Comparison of ENCODE assay signal across 26 cellular contexts in the genomic region with DNA sequence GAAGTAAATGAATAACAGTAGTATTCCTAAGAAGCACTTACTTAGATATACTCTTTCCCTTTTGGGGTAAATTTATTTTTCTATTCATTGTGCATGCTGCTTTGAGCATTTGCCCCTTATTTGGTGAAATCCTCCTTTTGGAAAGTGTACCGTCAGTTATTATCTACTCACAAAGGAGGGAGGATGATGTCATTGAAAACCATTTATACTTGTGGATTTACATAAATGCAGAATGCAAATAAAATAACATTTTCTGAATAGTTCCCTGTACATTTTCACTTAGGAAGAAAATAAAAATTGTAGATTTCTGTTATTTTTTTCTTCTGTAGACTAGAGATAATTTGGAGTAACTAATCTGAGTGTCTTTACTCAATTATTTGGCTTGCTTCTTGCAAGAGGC.
"Had no signal": no experiment of that assay in that cellular context is flagged by ENCODE, and none has a peak within 500 bp of the region (broad histone marks: within the 10 kb centered on the region; RNA-seq: fewer than 3 reads in every experiment).

No MANE protein-coding gene starts in this region.

- H3K36me3 ChIP-seq: brain microvascular endothelial cell had no signal

- H3K27ac ChIP-seq: brain microvascular endothelial cell, coronary artery, dorsolateral prefrontal cortex had no signal

- H3K36me3 Mint-ChIP-seq: activated naive CD8-positive, alpha-beta T cell had no signal

- H3K4me3 Mint-ChIP-seq: activated CD4-positive, alpha-beta memory T cell treated with anti-CD3 and anti-CD28 coated beads, Interleukin-2, amount 10 ng/mL, durations not matched to agents 7 days and 5 days; activated CD4-positive, alpha-beta T cell treated with anti-CD3 and anti-CD28 coated beads for 36 hours; activated CD4-positive, alpha-beta T cell treated with anti-CD3 and anti-CD28 coated beads, Interleukin-2, amount 10 ng/mL, durations not matched to agents 24 days and 14 days; activated naive CD8-positive, alpha-beta T cell; activated T-cell treated with anti-CD3 and anti-CD28 coated beads, Interleukin-2, amount 50 U/mL, for 4 hours; activated T-helper 17 cell treated with anti-CD3 and anti-CD28 coated beads, Interleukin-2, amount 50 U/mL, for 72 hours; central memory CD8-positive, alpha-beta T cell; dendritic cell treated with granulocyte-macrophage colony-stimulating factor and Interleukin-4, amounts not matched to agents 40 ng/mL and 50 ng/mL, for 4 days; endodermal cell had no signal

- ATAC-seq: activated CD4-positive, alpha-beta T cell treated with anti-CD3 and anti-CD28 coated beads for 36 hours; activated T-cell treated with anti-CD3 and anti-CD28 coated beads, Interleukin-2, amount 50 U/mL, for 4 hours; activated T-helper 17 cell treated with anti-CD3 and anti-CD28 coated beads, Interleukin-2, amount 50 U/mL, for 72 hours; esophagus mucosa had no signal

- DNase-seq: activated CD4-positive, alpha-beta memory T cell treated with anti-CD3 and anti-CD28 coated beads, Interleukin-2, amount 10 ng/mL, durations not matched to agents 7 days and 5 days; activated CD4-positive, alpha-beta T cell treated with anti-CD3 and anti-CD28 coated beads for 36 hours; activated CD4-positive, alpha-beta T cell treated with anti-CD3 and anti-CD28 coated beads, Interleukin-2, amount 10 ng/mL, durations not matched to agents 24 days and 14 days; activated CD4-positive, alpha-beta T cell treated with anti-CD3 and anti-CD28 coated beads, Interleukin-2, amount 50 U/mL, for 4 hours; activated CD4-positive, CD25-positive, alpha-beta regulatory T cell; activated CD4-positive, CD25-positive, alpha-beta regulatory T cell treated with anti-CD3 and anti-CD28 coated beads, Interleukin-2, amount 50 U/mL, for 72 hours; activated effector memory CD4-positive, alpha-beta T cell treated with Interleukin-2 at 50 U/mL for 16 hours; activated gamma-delta T cell treated with Interleukin-2 at 50 U/mL for 16 hours; activated naive CD4-positive, alpha-beta T cell treated with anti-CD3 and anti-CD28 coated beads, Interleukin-2, amount 50 U/mL, for 16 hours; activated naive CD4-positive, alpha-beta T cell treated with Interleukin-2 at 50 U/mL for 16 hours; activated T-cell treated with anti-CD3 and anti-CD28 coated beads, Interleukin-2, amount 50 U/mL, for 4 hours; amniotic stem cell; anterior cingulate cortex; brain microvascular endothelial cell; dorsolateral prefrontal cortex; effector memory CD4-positive, alpha-beta T cell; foreskin fibroblast; head of caudate nucleus; T-helper 2 cell had no signal

- H3K27me3 ChIP-seq: brain microvascular endothelial cell had no signal

- H3K4me1 Mint-ChIP-seq: activated CD4-positive, alpha-beta memory T cell treated with anti-CD3 and anti-CD28 coated beads, Interleukin-2, amount 10 ng/mL, durations not matched to agents 7 days and 5 days; activated CD4-positive, alpha-beta T cell treated with anti-CD3 and anti-CD28 coated beads for 36 hours; activated CD4-positive, alpha-beta T cell treated with anti-CD3 and anti-CD28 coated beads, Interleukin-2, amount 10 ng/mL, durations not matched to agents 24 days and 14 days; activated T-helper 17 cell treated with anti-CD3 and anti-CD28 coated beads, Interleukin-2, amount 50 U/mL, for 72 hours; central memory CD8-positive, alpha-beta T cell had no signal

- H3K4me3 ChIP-seq: coronary artery, dorsolateral prefrontal cortex had no signal

- H3K9me3 Mint-ChIP-seq: activated CD4-positive, alpha-beta memory T cell treated with anti-CD3 and anti-CD28 coated beads, Interleukin-2, amount 10 ng/mL, durations not matched to agents 7 days and 5 days; activated CD4-positive, alpha-beta T cell treated with anti-CD3 and anti-CD28 coated beads, Interleukin-2, amount 10 ng/mL, durations not matched to agents 24 days and 14 days; activated T-cell treated with anti-CD3 and anti-CD28 coated beads, Interleukin-2, amount 50 U/mL, for 4 hours; activated T-helper 17 cell treated with anti-CD3 and anti-CD28 coated beads, Interleukin-2, amount 50 U/mL, for 72 hours; central memory CD8-positive, alpha-beta T cell; dendritic cell treated with granulocyte-macrophage colony-stimulating factor and Interleukin-4, amounts not matched to agents 40 ng/mL and 50 ng/mL, for 4 days; endodermal cell had no signal

- H3K27ac Mint-ChIP-seq: activated CD4-positive, alpha-beta memory T cell treated with anti-CD3 and anti-CD28 coated beads, Interleukin-2, amount 10 ng/mL, durations not matched to agents 7 days and 5 days; activated CD4-positive, alpha-beta T cell treated with anti-CD3 and anti-CD28 coated beads for 36 hours; activated CD4-positive, alpha-beta T cell treated with anti-CD3 and anti-CD28 coated beads, Interleukin-2, amount 10 ng/mL, durations not matched to agents 24 days and 14 days; activated naive CD8-positive, alpha-beta T cell; activated T-helper 17 cell treated with anti-CD3 and anti-CD28 coated beads, Interleukin-2, amount 50 U/mL, for 72 hours; dendritic cell treated with granulocyte-macrophage colony-stimulating factor and Interleukin-4, amounts not matched to agents 40 ng/mL and 50 ng/mL, for 4 days; endodermal cell had no signal
